21 cellular contexts compared by ENCODE assay signal in genomic region chr9:135343136-135343535, GRCh38.
"Had no signal": no experiment of that assay in that cellular context is flagged by ENCODE, and none has a peak within 500 bp of the region (broad histone marks: within the 10 kb centered on the region; RNA-seq: fewer than 3 reads in every experiment).

No MANE protein-coding gene starts in this region.

- H3K4me1 ChIP-seq: pancreas had no signal

- H3K4me3 ChIP-seq: coronary artery, esophagus muscularis mucosa, hepatocyte, pancreas had no signal

- H3K27ac Mint-ChIP-seq: activated CD4-positive, alpha-beta T cell treated with anti-CD3 and anti-CD28 coated beads, Interleukin-2, amount 10 ng/mL, durations not matched to agents 24 days and 14 days; activated CD8-positive, alpha-beta T cell treated with anti-CD3 and anti-CD28 coated beads for 36 hours; activated naive CD8-positive, alpha-beta T cell treated with anti-CD3 and anti-CD28 coated beads for 36 hours; activated T-cell treated with anti-CD3 and anti-CD28 coated beads, Interleukin-2, amount 50 U/mL, for 24 hours; activated T-helper 17 cell treated with anti-CD3 and anti-CD28 coated beads, Interleukin-2, amount 50 U/mL, for 72 hours; immature natural killer cell; memory B cell; natural killer cell treated with Interleukin-12 subunit alpha and Interleukin-12 subunit beta and Interleukin-15 and Interleukin-18, amount 100 ng/mL, for 72 hours; T-helper 17 cell had no signal

- H3K9me3 Mint-ChIP-seq: activated CD4-positive, alpha-beta T cell treated with anti-CD3 and anti-CD28 coated beads, Interleukin-2, amount 10 ng/mL, durations not matched to agents 24 days and 14 days; activated CD8-positive, alpha-beta T cell treated with anti-CD3 and anti-CD28 coated beads for 36 hours; activated naive CD8-positive, alpha-beta T cell treated with anti-CD3 and anti-CD28 coated beads for 36 hours; activated T-cell treated with anti-CD3 and anti-CD28 coated beads, Interleukin-2, amount 50 U/mL, for 24 hours; activated T-helper 17 cell treated with anti-CD3 and anti-CD28 coated beads, Interleukin-2, amount 50 U/mL, for 72 hours; immature natural killer cell; memory B cell; natural killer cell treated with Interleukin-12 subunit alpha and Interleukin-12 subunit beta and Interleukin-15 and Interleukin-18, amount 100 ng/mL, for 72 hours had no signal

- FAIRE-seq: bronchial epithelial cell, frontal cortex, pancreas, small intestine had no signal

- H3K4me3 Mint-ChIP-seq: activated CD4-positive, alpha-beta T cell treated with anti-CD3 and anti-CD28 coated beads, Interleukin-2, amount 10 ng/mL, durations not matched to agents 24 days and 14 days; activated CD8-positive, alpha-beta T cell treated with anti-CD3 and anti-CD28 coated beads for 36 hours; activated naive CD8-positive, alpha-beta T cell treated with anti-CD3 and anti-CD28 coated beads for 36 hours; activated T-cell treated with anti-CD3 and anti-CD28 coated beads, Interleukin-2, amount 50 U/mL, for 24 hours; activated T-helper 17 cell treated with anti-CD3 and anti-CD28 coated beads, Interleukin-2, amount 50 U/mL, for 72 hours; immature natural killer cell; memory B cell; natural killer cell treated with Interleukin-12 subunit alpha and Interleukin-12 subunit beta and Interleukin-15 and Interleukin-18, amount 100 ng/mL, for 72 hours; T-helper 17 cell had no signal

- H2AFZ ChIP-seq: hepatocyte had no signal

- H3K4me2 ChIP-seq: hepatocyte had no signal

- H3K4me1 Mint-ChIP-seq: activated CD4-positive, alpha-beta T cell treated with anti-CD3 and anti-CD28 coated beads, Interleukin-2, amount 10 ng/mL, durations not matched to agents 24 days and 14 days; activated naive CD8-positive, alpha-beta T cell treated with anti-CD3 and anti-CD28 coated beads for 36 hours; activated T-helper 17 cell treated with anti-CD3 and anti-CD28 coated beads, Interleukin-2, amount 50 U/mL, for 72 hours; immature natural killer cell; memory B cell; T-helper 17 cell had no signal

- H3K27me3 ChIP-seq: pancreas had no signal

- H3K79me2 ChIP-seq: hepatocyte had no signal

- DNase-seq: activated CD4-positive, alpha-beta T cell treated with anti-CD3 and anti-CD28 coated beads, Interleukin-2, amount 10 ng/mL, durations not matched to agents 24 days and 14 days; activated CD8-positive, alpha-beta T cell treated with anti-CD3 and anti-CD28 coated beads for 36 hours; activated naive CD8-positive, alpha-beta T cell treated with anti-CD3 and anti-CD28 coated beads for 36 hours; activated T-cell treated with anti-CD3 and anti-CD28 coated beads, Interleukin-2, amount 50 U/mL, for 24 hours; glutamatergic neuron; immature natural killer cell; left ventricle myocardium superior; small intestine; stimulated activated CD4-positive, alpha-beta T cell treated with anti-CD3 and anti-CD28 coated beads, Interleukin-15, amount 100 ng/mL, for 24 hours; SW 1271; T-helper 17 cell had no signal

- H3K9me3 ChIP-seq: esophagus muscularis mucosa, neutrophil, pancreas had no signal

- H3K27ac ChIP-seq: coronary artery, esophagus muscularis mucosa, hepatocyte, neutrophil, pancreas had no signal

- H3K36me3 ChIP-seq: esophagus muscularis mucosa, neutrophil, pancreas had no signal

- H3K36me3 Mint-ChIP-seq: activated naive CD8-positive, alpha-beta T cell treated with anti-CD3 and anti-CD28 coated beads for 36 hours; immature natural killer cell; memory B cell; natural killer cell treated with Interleukin-12 subunit alpha and Interleukin-12 subunit beta and Interleukin-15 and Interleukin-18, amount 100 ng/mL, for 72 hours had no signal
